In genomic region chr7:95608344-95609173, GRCh38 we compare ENCODE assay signal across 8 cellular contexts. TPM values are rescaled to one million over a fixed set of nuclear protein-coding genes. Genes with fewer than 3 reads are reported as not detected.
A peak's percentile ranks its signal among the peaks of the same experiment; 100 is the strongest.
DNase-seq lines count a peak whose midpoint lies in the region; ATAC-seq and TF ChIP-seq lines count a peak whose summit lies in the region.

No MANE protein-coding gene starts in this region.

- H3K27ac ChIP-seq in HUES6 (ENCODE audit: low read depth, low read length), result no peak overlapping the region
- peak overlapping the region; percentile 79 for H3K27ac ChIP-seq in SK-N-MC
- peak overlapping the region; percentile 86 to 89 for H3K27ac ChIP-seq in esophagus (ENCODE audit: low read depth in 2 of 2, low read length in 1 of 2)
- peak overlapping the region; percentile 89 for H3K27ac ChIP-seq in upper lobe of right lung

- H3K27me3 ChIP-seq in HUES6 (ENCODE audit: control insufficient read depth, insufficient read depth, low read length), result peaks cover 39% of the 10 kb centered on the region
- no peaks in the 10 kb centered on the region for H3K27me3 ChIP-seq in esophagus (ENCODE audit: control insufficient read depth in 1 of 2, insufficient read depth in 2 of 2, low read length in 2 of 2)
- H3K27me3 ChIP-seq in upper lobe of right lung, result no peaks in the 10 kb centered on the region

- no peak overlapping the region for H3K9ac ChIP-seq in HUES6 (ENCODE audit: low read length)
- no peak overlapping the region for H3K9ac ChIP-seq in SK-N-MC (ENCODE audit: insufficient read length)

- H3K4me1 Mint-ChIP-seq in activated T-cell treated with anti-CD3 and anti-CD28 coated beads, Interleukin-2, amount 50 U/mL, for 4 hours (ENCODE audit: low read depth), result peaks cover 7% of the 10 kb centered on the region

- H3K9me3 ChIP-seq in HUES6 (ENCODE audit: control insufficient read depth, insufficient read depth, low read depth, low read length), result peaks cover 6% of the 10 kb centered on the region
- H3K9me3 ChIP-seq in SK-N-MC (ENCODE audit: low read depth, low read length), result no peaks in the 10 kb centered on the region
- H3K9me3 ChIP-seq in esophagus (ENCODE audit: control insufficient read depth in 2 of 2, insufficient read depth in 1 of 2, low read depth in 1 of 2, low read length in 1 of 2), result peaks cover 0 to 5% of the 10 kb centered on the region in 2 donors
- H3K9me3 ChIP-seq in upper lobe of right lung, result no peaks in the 10 kb centered on the region

- intact Hi-C loops in upper lobe of right lung (cut with DNase I), result no loop called here

- 10 to 12% methylated on average over 11 of the region's 11 CpGs for WGBS in esophagus, 2 donors

- H3K36me3 ChIP-seq in HUES6 (ENCODE audit: control insufficient read depth, insufficient read depth, low read length) (no peaks in the 10 kb centered on the region), SK-N-MC (ENCODE audit: insufficient read depth, low read length) (no peaks in the 10 kb centered on the region), esophagus (ENCODE audit: control insufficient read depth in 2 of 2, insufficient read depth in 2 of 2, low read length in 1 of 2) (no peaks in the 10 kb centered on the region), upper lobe of right lung (no peaks in the 10 kb centered on the region)

- DNase-seq in GM04503 (ENCODE audit: low read depth) (peak; percentile 99), SK-N-MC (ENCODE audit: low read depth, low spot score) (no peak), middle frontal gyrus (ENCODE audit: extremely low spot score, low spot score) (peak; percentile 44), upper lobe of right lung (peak; percentile 93)
- no peak for DNase-seq in activated T-cell treated with anti-CD3 and anti-CD28 coated beads, Interleukin-2, amount 50 U/mL, for 4 hours

- H3K4me3 ChIP-seq in HUES6 (ENCODE audit: low read depth, low read length) (0 out of 2 replicates have a peak overlapping the region, but pooled peaks have one; percentile 24), SK-N-MC (peak overlapping the region; percentile 60; the same call in 1 of the 2 replicates), esophagus (ENCODE audit: low read depth in 1 of 2, low read length in 2 of 2) (no peak overlapping the region), upper lobe of right lung (peak overlapping the region; percentile 18)

- peaks cover 6% of the 10 kb centered on the region for H3K9me3 Mint-ChIP-seq in activated T-cell treated with anti-CD3 and anti-CD28 coated beads, Interleukin-2, amount 50 U/mL, for 4 hours

- H3K4me3 Mint-ChIP-seq in activated T-cell treated with anti-CD3 and anti-CD28 coated beads, Interleukin-2, amount 50 U/mL, for 4 hours, result no peak overlapping the region

- TF ChIP-seq CTCF in upper lobe of right lung (IDR thresholded peaks at IDR 0.05), result no peak

- peaks cover 19% of the 10 kb centered on the region for H3K4me1 ChIP-seq in HUES6 (ENCODE audit: control insufficient read depth, insufficient read depth, low read length)
- peaks cover 0 to 7% of the 10 kb centered on the region in 2 donors for H3K4me1 ChIP-seq in esophagus (ENCODE audit: control insufficient read depth in 2 of 2, insufficient read depth in 2 of 2, low read length in 1 of 2)
- H3K4me1 ChIP-seq in upper lobe of right lung, result peaks cover 49% of the 10 kb centered on the region

- ATAC-seq in GM21786 (IDR thresholded peaks at IDR 0.05; ENCODE audit: unreplicated experiment) (peak; percentile 98), upper lobe of right lung (peak; percentile 99)
- no peak for ATAC-seq in activated T-cell treated with anti-CD3 and anti-CD28 coated beads, Interleukin-2, amount 50 U/mL, for 4 hours

- H3K27me3 Mint-ChIP-seq in activated T-cell treated with anti-CD3 and anti-CD28 coated beads, Interleukin-2, amount 50 U/mL, for 4 hours (ENCODE audit: low read depth), result no peaks in the 10 kb centered on the region

- no peaks in the 10 kb centered on the region for H3K36me3 Mint-ChIP-seq in activated T-cell treated with anti-CD3 and anti-CD28 coated beads, Interleukin-2, amount 50 U/mL, for 4 hours (ENCODE audit: insufficient read depth)

RNA-seq across cellular contexts. Expression of gene PDK4, which starts 12.2 kb away (rescaled TPM):
- 10 to 100 TPM; 13.3 to 31.7 TPM for polyA plus RNA-seq in esophagus
- 156 TPM for total RNA-seq in upper lobe of right lung
- total RNA-seq in activated T-cell treated with anti-CD3 and anti-CD28 coated beads, Interleukin-2, amount 50 U/mL, for 4 hours, result under 1 TPM; 0.18 to 0.40 (median 0.33) TPM

Comparison
In these comparisons a context has a peak if more than half of its experiments do, and no peak if none do; other contexts are left out.
1. DNase-seq: peak in GM04503 (single experiment), middle frontal gyrus (single experiment) and upper lobe of right lung (single experiment); none in SK-N-MC (single experiment) and activated T-cell treated with anti-CD3 and anti-CD28 coated beads, Interleukin-2, amount 50 U/mL, for 4 hours (single experiment).
2. ATAC-seq: peak in GM21786 (single experiment) and upper lobe of right lung (single experiment); none in activated T-cell treated with anti-CD3 and anti-CD28 coated beads, Interleukin-2, amount 50 U/mL, for 4 hours (0 of 2).
3. H3K4me3 ChIP-seq: peak in HUES6 (single experiment), SK-N-MC (single experiment) and upper lobe of right lung (single experiment); none in esophagus (0 of 2).
4. RNA of gene PDK4, which starts 12.2 kb away (total RNA-seq): 156 TPM in upper lobe of right lung (single experiment); 0.18 to 0.40 TPM in activated T-cell treated with anti-CD3 and anti-CD28 coated beads, Interleukin-2, amount 50 U/mL, for 4 hours; every median in the first group is over 100 times any median in the second.